Comparison of ENCODE assay signal across 16 cellular contexts in genomic region chr11:66226111-66226510, GRCh38. TPM values are rescaled to one million over a fixed set of nuclear protein-coding genes. Genes with fewer than 3 reads are reported as not detected.
"Had no signal": no experiment of that assay in that cellular context is flagged by ENCODE, and none has a peak within 500 bp of the region (broad histone marks: within the 10 kb centered on the region; RNA-seq: fewer than 3 reads in every experiment).

No MANE protein-coding gene starts in this region.

- H3K27ac ChIP-seq: coronary artery, esophagus squamous epithelium, left lung, neural progenitor cell, sigmoid colon, tibial artery, uterus had no signal

- H3K36me3 Mint-ChIP-seq: neural progenitor cell had no signal

- H3K27ac Mint-ChIP-seq: activated T-helper 2 cell treated with anti-CD3 and anti-CD28 coated beads, Interferon-gamma antibody, Interleukin-2, Interleukin-4, amounts not matched to agents 10 μg/mL and 5 μg/mL and 100 μg/mL, durations not matched to agents 14 hours and 24 hours and 36 hours; neural progenitor cell; stimulated activated memory B cell treated with anti-CD40 and anti-IgM and Interleukin-4, amounts not matched to agents 10 μg/mL and 1 μg/mL and 100 μg/mL, for 72 hours had no signal

- DNase-seq: activated CD8-positive, alpha-beta memory T cell treated with anti-CD3 and anti-CD28 coated beads, Interleukin-2, amount 50 U/mL, for 4 hours; effector CD4-positive, alpha-beta T cell; esophagus squamous epithelium; hippocampal formation; left lung; mammary epithelial cell; naive B cell; sigmoid colon; stimulated activated CD4-positive, alpha-beta T cell treated with anti-CD3 and anti-CD28 coated beads, Interleukin-2, amount 100 ng/mL, for 24 hours; tibial artery; uterus had no signal

- H3K36me3 ChIP-seq: neural progenitor cell, uterus had no signal

- H3K27me3 Mint-ChIP-seq: naive B cell; stimulated activated memory B cell treated with anti-CD40 and anti-IgM and Interleukin-4, amounts not matched to agents 10 μg/mL and 1 μg/mL and 100 μg/mL, for 72 hours had no signal

- H3K9me3 Mint-ChIP-seq: activated T-helper 2 cell treated with anti-CD3 and anti-CD28 coated beads, Interferon-gamma antibody, Interleukin-2, Interleukin-4, amounts not matched to agents 10 μg/mL and 5 μg/mL and 100 μg/mL, durations not matched to agents 14 hours and 24 hours and 36 hours; neural progenitor cell; stimulated activated memory B cell treated with anti-CD40 and anti-IgM and Interleukin-4, amounts not matched to agents 10 μg/mL and 1 μg/mL and 100 μg/mL, for 72 hours had no signal

- H3K4me1 ChIP-seq: neural progenitor cell, sigmoid colon, uterus had no signal

- H3K4me3 Mint-ChIP-seq: naive B cell; neural progenitor cell; stimulated activated memory B cell treated with anti-CD40 and anti-IgM and Interleukin-4, amounts not matched to agents 10 μg/mL and 1 μg/mL and 100 μg/mL, for 72 hours had no signal

- H3K27me3 ChIP-seq: esophagus squamous epithelium, left lung, neural progenitor cell, sigmoid colon, tibial artery, uterus had no signal

- H3K9me3 ChIP-seq: esophagus squamous epithelium, left lung, sigmoid colon, tibial artery, uterus had no signal

- H3K4me3 ChIP-seq: coronary artery, esophagus squamous epithelium, left lung, neural progenitor cell, sigmoid colon, tibial artery, uterus had no signal

- ATAC-seq: left lung; stimulated activated memory B cell treated with anti-CD40 and anti-IgM and Interleukin-4, amounts not matched to agents 10 μg/mL and 1 μg/mL and 100 μg/mL, for 72 hours had no signal

RNA-seq across cellular contexts. Expression of gene CNIH2, which starts 51.9 kb away (rescaled TPM):
- total RNA-seq: glomerular endothelial cell had no signal
